17 cellular contexts compared by ENCODE assay signal in genomic region chr22:19884954-19885751, GRCh38. TPM values are rescaled to one million over a fixed set of nuclear protein-coding genes. Genes with fewer than 3 reads are reported as not detected.
DNase-seq lines count a peak whose midpoint lies in the region; ATAC-seq, FAIRE-seq and TF ChIP-seq lines count a peak whose summit lies in the region.
"Had no signal": no experiment of that assay in that cellular context is flagged by ENCODE, and none has a peak within 500 bp of the region (broad histone marks: within the 10 kb centered on the region; RNA-seq: fewer than 3 reads in every experiment).

No MANE protein-coding gene starts in this region.

- no peak overlapping the region for H3K4me3 ChIP-seq in GM23338
- no peak overlapping the region for H3K4me3 ChIP-seq in K562
- H3K4me3 ChIP-seq in trophoblast cell (ENCODE audit: low read depth, low read length), result no peak overlapping the region
- H3K4me3 ChIP-seq: PC-9, testis had no signal

- peak overlapping the region; percentile 34 for H3K18ac ChIP-seq in trophoblast cell (ENCODE audit: low read length)

- H3K4ac ChIP-seq in trophoblast cell (ENCODE audit: low read depth, low read length), result no peak overlapping the region

- no peak overlapping the region for H3K27ac Mint-ChIP-seq in activated CD8-positive, alpha-beta memory T cell treated with anti-CD3 and anti-CD28 coated beads, Interleukin-2, amount 10 ng/mL, durations not matched to agents 7 days and 5 days
- peak overlapping the region; percentile 39; the same call in 1 of the 2 replicates for H3K27ac Mint-ChIP-seq in GM23338

- H4K8ac ChIP-seq in trophoblast cell (ENCODE audit: low read depth, low read length), result peak overlapping the region; percentile 25

- TF ChIP-seq POLR2A in K562 (conservative IDR thresholded peaks at IDR 0.05), result 0 out of 2 replicates have a peak, but pooled peaks have one; percentile 13

- no peak for FAIRE-seq in K562 (lab: Jason Lieb, UNC)

- CTCF ChIA-PET in activated CD8-positive, alpha-beta memory T cell treated with anti-CD3 and anti-CD28 coated beads, Interleukin-2, amount 10 ng/mL, durations not matched to agents 7 days and 5 days (lab: Charles Lee), result interaction anchor here (3.0 kb wide), 1 partner anchor 25 kb away, joined by 11 read pairs; no protein-coding TSS in a partner anchor
- CTCF ChIA-PET in K562 (lab: Yijun Ruan, JAX; ENCODE audit: low intra/inter-chr PET ratio), result no interaction called here

- TF ChIP-seq CTCF in GM23338 (conservative IDR thresholded peaks at IDR 0.05; ENCODE audit: low read depth in 2 of 2) (no peak), K562 (IDR thresholded peaks at IDR 0.05 in 2 of 3, conservative IDR thresholded peaks at IDR 0.05 in 1 of 3; ENCODE audit: insufficient read depth in 2 of 3, low read depth in 1 of 3, low read length in 3 of 3) (no peak)

- no peaks in the 10 kb centered on the region for H3K9me1 ChIP-seq in K562 (ENCODE audit: control insufficient read depth, insufficient read depth, low read length)

- H3K4me1 Mint-ChIP-seq in activated CD8-positive, alpha-beta memory T cell treated with anti-CD3 and anti-CD28 coated beads, Interleukin-2, amount 10 ng/mL, durations not matched to agents 7 days and 5 days, result peaks cover 7% of the 10 kb centered on the region
- peaks cover 25% of the 10 kb centered on the region for H3K4me1 Mint-ChIP-seq in GM23338

- no peak for TF ChIP-seq RAD21 in K562 (CRISPR knock-in tag; conservative IDR thresholded peaks at IDR 0.05 in 1 of 2, IDR thresholded peaks at IDR 0.05 in 1 of 2)

- H3K9me3 ChIP-seq in K562 (replicated peaks; ENCODE audit: control insufficient read depth, insufficient read depth, low read depth, low read length) (no peaks in the 10 kb centered on the region), trophoblast cell (ENCODE audit: insufficient read depth, low read depth, low read length) (no peaks in the 10 kb centered on the region)
- H3K9me3 ChIP-seq: testis had no signal

- H3K79me2 ChIP-seq in GM23338 (replicated peaks; ENCODE audit: insufficient read depth), result no peaks in the 10 kb centered on the region
- H3K79me2 ChIP-seq in K562 (ENCODE audit: control insufficient read depth, insufficient read depth, low read length), result no peaks in the 10 kb centered on the region
- H3K79me2 ChIP-seq in trophoblast cell (ENCODE audit: control insufficient read depth, insufficient read depth, low read length, poor library complexity), result peaks cover 17% of the 10 kb centered on the region

- in situ Hi-C loops in K562 (cut with MboI), result no loop called here

- peak overlapping the region; percentile 85 for H2BK12ac ChIP-seq in trophoblast cell (ENCODE audit: low read length)

- H4K12ac ChIP-seq in trophoblast cell (ENCODE audit: low read depth, low read length), result no peak overlapping the region

- H3K27me3 ChIP-seq in GM23338 (ENCODE audit: insufficient read depth) (no peaks in the 10 kb centered on the region), K562 (ENCODE audit: control insufficient read depth in 2 of 2, insufficient read depth in 2 of 2, low read length in 2 of 2) (peaks cover 0 to 8% of the 10 kb centered on the region in 2 experiments; a peak in 1 of 5 replicates), trophoblast cell (ENCODE audit: insufficient read depth, low read length) (no peaks in the 10 kb centered on the region)
- H3K27me3 ChIP-seq: testis had no signal

- peaks cover 4% of the 10 kb centered on the region for H3F3A ChIP-seq in GM23338 (replicated peaks; ENCODE audit: low read depth)

- H3K79me1 ChIP-seq in trophoblast cell (ENCODE audit: low read length), result peaks cover 64% of the 10 kb centered on the region

- no peak overlapping the region for H3K4me3 Mint-ChIP-seq in activated CD8-positive, alpha-beta memory T cell treated with anti-CD3 and anti-CD28 coated beads, Interleukin-2, amount 10 ng/mL, durations not matched to agents 7 days and 5 days
- H3K4me3 Mint-ChIP-seq in GM23338, result no peak overlapping the region
- H3K4me3 Mint-ChIP-seq: T-helper 1 cell treated with Interleukin-12 subunit alpha and Interleukin-12 subunit beta and Interleukin-4 antibody, amounts not matched to agents 30 μg/mL and 1 μg/mL, for 36 hours had no signal

- H3K27ac ChIP-seq in GM23338 (ENCODE audit: low read depth) (no peak overlapping the region), K562 (ENCODE audit: extremely low read depth, low read depth, low read length) (no peak overlapping the region), trophoblast cell (ENCODE audit: low read depth, low read length) (no peak overlapping the region)
- H3K27ac ChIP-seq: PC-9, testis had no signal

- H3K27me3 Mint-ChIP-seq in activated CD8-positive, alpha-beta memory T cell treated with anti-CD3 and anti-CD28 coated beads, Interleukin-2, amount 10 ng/mL, durations not matched to agents 7 days and 5 days, result no peaks in the 10 kb centered on the region
- peaks cover 20% of the 10 kb centered on the region for H3K27me3 Mint-ChIP-seq in GM23338 (ENCODE audit: insufficient read depth, low read depth, poor library complexity)

- H3K9me2 ChIP-seq in GM23338 (ENCODE audit: insufficient read depth), result no peaks in the 10 kb centered on the region

- intact Hi-C loops in K562 (cut with micrococcal nuclease), result no loop called here

- H3K9ac ChIP-seq in K562 (ENCODE audit: insufficient read depth in 1 of 2, low read depth in 2 of 2, low read length in 2 of 2), result peak overlapping the region in 1 of 2 experiments; percentile 47; a peak in 2 of 4 replicates
- H3K9ac ChIP-seq in trophoblast cell (ENCODE audit: low read length), result no peak overlapping the region

- H3K36me3 Mint-ChIP-seq in activated CD8-positive, alpha-beta memory T cell treated with anti-CD3 and anti-CD28 coated beads, Interleukin-2, amount 10 ng/mL, durations not matched to agents 7 days and 5 days, result no peaks in the 10 kb centered on the region
- no peaks in the 10 kb centered on the region; the same call in 2 of the 3 replicates for H3K36me3 Mint-ChIP-seq in GM23338 (ENCODE audit: low read depth)

- POLR2A ChIA-PET in K562 (lab: Yijun Ruan, JAX), result interaction anchor here (0.6 to 11.1 kb wide), 14 partner anchors 10 to 170 kb away, joined by 3 to 141 read pairs (median 4); no protein-coding TSS in a partner anchor

- no peaks in the 10 kb centered on the region for H3K9me3 Mint-ChIP-seq in activated CD8-positive, alpha-beta memory T cell treated with anti-CD3 and anti-CD28 coated beads, Interleukin-2, amount 10 ng/mL, durations not matched to agents 7 days and 5 days (ENCODE audit: low read depth)
- H3K9me3 Mint-ChIP-seq in GM23338, result no peaks in the 10 kb centered on the region
- H3K9me3 Mint-ChIP-seq: T-helper 1 cell treated with Interleukin-12 subunit alpha and Interleukin-12 subunit beta and Interleukin-4 antibody, amounts not matched to agents 30 μg/mL and 1 μg/mL, for 36 hours had no signal

- BruUV-seq in K562 (replicated peaks; lab: Mats Ljungman, UMichigan), result no TSS peak

- no peak overlapping the region for H2AFZ ChIP-seq in GM23338
- H2AFZ ChIP-seq in K562 (ENCODE audit: low read depth, low read length), result no peak overlapping the region
- H2AFZ ChIP-seq in trophoblast cell (ENCODE audit: insufficient read depth, low read length, poor library complexity), result peak overlapping the region; percentile 6
- H2AFZ ChIP-seq: PC-9 had no signal

- peak overlapping the region; percentile 28 for H2BK120ac ChIP-seq in trophoblast cell (ENCODE audit: insufficient read depth, low read length, poor library complexity)

- no peaks in the 10 kb centered on the region for H4K20me1 ChIP-seq in GM23338 (replicated peaks; ENCODE audit: insufficient read depth)
- H4K20me1 ChIP-seq in K562 (replicated peaks; ENCODE audit: control insufficient read depth, insufficient read depth, low read length), result peaks cover 38% of the 10 kb centered on the region

- DNase-seq in activated CD8-positive, alpha-beta memory T cell treated with anti-CD3 and anti-CD28 coated beads, Interleukin-2, amount 50 U/mL, for 4 hours, result peak; percentile 14
- DNase-seq in activated CD8-positive, alpha-beta memory T cell treated with anti-CD3 and anti-CD28 coated beads, Interleukin-2, amount 10 ng/mL, durations not matched to agents 7 days and 5 days, result no peak
- DNase-seq in GM23338 (ENCODE audit: low spot score) (no peak), K562 (ENCODE audit: extremely low read depth in 1 of 4, low spot score in 3 of 4) (no peak), trophoblast cell (no peak), UCSD-AML1 (lab: John Stamatoyannopoulos, UW; ENCODE audit: unreplicated experiment) (no peak)
- DNase-seq: activated CD4-positive, alpha-beta T cell treated with anti-CD3 and anti-CD28 coated beads, Interleukin-2, amount 50 U/mL, for 1 hour; DMS153; hypothalamus; NCI-H1048; NCI-H446; PC-9; testis had no signal

- peak overlapping the region; percentile 59 for H3K14ac ChIP-seq in trophoblast cell (ENCODE audit: low read length)

- peaks cover 17% of the 10 kb centered on the region for H3K4me1 ChIP-seq in GM23338 (ENCODE audit: insufficient read depth)
- H3K4me1 ChIP-seq in K562 (replicated peaks in 1 of 2; ENCODE audit: control insufficient read depth in 2 of 2, insufficient read depth in 2 of 2, low read length in 2 of 2), result peaks cover 5 to 65% of the 10 kb centered on the region in 2 experiments
- peaks cover 41 to 50% of the 10 kb centered on the region in 2 experiments for H3K4me1 ChIP-seq in trophoblast cell (ENCODE audit: control insufficient read depth in 1 of 2, insufficient read depth in 2 of 2, low read length in 2 of 2)
- H3K4me1 ChIP-seq: testis had no signal

- WGBS in K562 (ENCODE audit: insufficient coverage, low coverage, missing lambda C conversion rate), result 57% methylated on average over 26 of the region's 26 CpGs
- WGBS in trophoblast cell (ENCODE audit: extremely low coverage, insufficient coverage, insufficient read length), result no CpG with 5 or more reads among the region's 26 CpGs

- ATAC-seq in activated CD8-positive, alpha-beta memory T cell treated with anti-CD3 and anti-CD28 coated beads, Interleukin-2, amount 10 ng/mL, durations not matched to agents 7 days and 5 days, result no peak
- ATAC-seq in GM23338 (no peak), K562 (no peak), GM19397 (IDR thresholded peaks at IDR 0.05; ENCODE audit: unreplicated experiment) (no peak)
- ATAC-seq in activated CD4-positive, CD25-positive, alpha-beta regulatory T cell treated with anti-CD3 and anti-CD28 coated beads, Interleukin-2, amount 50 U/mL, for 24 hours, result no peak
- ATAC-seq: esophagus mucosa had no signal

- no peak for TF ChIP-seq EP300 in K562 (IDR thresholded peaks at IDR 0.05; ENCODE audit: low read length)

- H3K23ac ChIP-seq in trophoblast cell (ENCODE audit: low read length), result no peak overlapping the region

- no peak overlapping the region for H2BK5ac ChIP-seq in trophoblast cell (ENCODE audit: low read depth, low read length, poor library complexity)

- H4K91ac ChIP-seq in trophoblast cell (ENCODE audit: low read depth, low read length), result peak overlapping the region; percentile 77

- peak overlapping the region; percentile 76 for H2AK5ac ChIP-seq in trophoblast cell (ENCODE audit: low read length)

- H3K36me3 ChIP-seq in GM23338 (ENCODE audit: insufficient read depth), result no peaks in the 10 kb centered on the region
- H3K36me3 ChIP-seq in K562 (ENCODE audit: control insufficient read depth, insufficient read depth, low read length), result no peaks in the 10 kb centered on the region
- no peaks in the 10 kb centered on the region for H3K36me3 ChIP-seq in trophoblast cell (ENCODE audit: control insufficient read depth in 1 of 2, insufficient read depth in 2 of 2, low read length in 2 of 2)

- H3K4me2 ChIP-seq in GM23338, result no peak overlapping the region
- H3K4me2 ChIP-seq in K562 (ENCODE audit: insufficient read depth, low read length), result no peak overlapping the region
- H3K4me2 ChIP-seq in trophoblast cell (ENCODE audit: low read length), result no peak overlapping the region
- H3K4me2 ChIP-seq: PC-9 had no signal

RNA-seq across cellular contexts. Expression of gene GNB1L, which starts 30.5 kb away (rescaled TPM):
- 10 to 100 TPM; 13.7 to 14.7 TPM for total RNA-seq in activated CD8-positive, alpha-beta memory T cell treated with anti-CD3 and anti-CD28 coated beads, Interleukin-2, amount 10 ng/mL, durations not matched to agents 7 days and 5 days
- 19.2 and 27.8 TPM in 2 replicates for total RNA-seq in GM23338 (2014; rRNA removed; shearing (Covaris generic))
- polyA plus RNA-seq in GM23338 (2016; fragmentation: Nextera tagmentation; extraction: Ambion mirVana) (15.2 and 17.4 TPM in 2 replicates), K562 (2011; rRNA removed) (10.2 and 35.0 TPM in 2 replicates), K562 (2014; fragmentation: Illumina TruSeq; extraction: Trizol) (1.9 and 18.0 TPM in 2 replicates), K562 (2014; fragmentation: Nextera tagmentation; extraction: Ambion mirVana) (1 to 10 TPM in 1 of 2 experiments, under 1 TPM in 1; 0.56 to 3.5 TPM), K562 (2014; rRNA removed) (40.7 and 41.3 TPM in 2 replicates)
- 5.3 and 21.3 TPM in 2 replicates for total RNA-seq in K562 (2011; cell fraction: chromatin; rRNA removed; ENCODE audit: low replicate concordance)
- total RNA-seq in K562 (2011; cell fraction: nucleolus; rRNA removed), result 21.8 and 25.5 TPM in 2 replicates
- 7.3 and 7.8 TPM in 2 replicates for total RNA-seq in K562 (2011; cell fraction: nucleoplasm; rRNA removed)
- total RNA-seq in K562 (2014; rRNA removed) (48.9 and 69.1 TPM in 2 replicates), K562 (2014; rRNA removed; fragmentation: Illumina TruSeq; extraction: Trizol) (0.57 and 0.84 TPM in 2 replicates), K562 (2015; rRNA removed; fragmentation: Illumina TruSeq; extraction: Trizol) (17.8 and 20.6 TPM in 2 replicates), K562 (2021) (50.5 and 55.3 TPM in 2 replicates)
- polyA plus RNA-seq in K562 (2011; cell fraction: cytosol; rRNA removed), result 37.2 and 43.8 TPM in 2 replicates
- polyA plus RNA-seq in K562 (2011; cell fraction: nucleus; rRNA removed), result 33.2 and 43.3 TPM in 2 replicates
- 42.2 and 62.2 TPM in 2 replicates for polyA plus RNA-seq in K562 (2012)
- 2.8 and 3.7 TPM in 2 replicates for polyA minus RNA-seq in K562 (2011; rRNA and poly(A)+ RNA removed)
- polyA minus RNA-seq in K562 (2011; cell fraction: cytosol; rRNA and poly(A)+ RNA removed), result 13.2 and 33.0 TPM in 2 replicates
- 12.0 and 14.3 TPM in 2 replicates for polyA minus RNA-seq in K562 (2011; cell fraction: nucleus; rRNA and poly(A)+ RNA removed)
- polyA plus RNA-seq in trophoblast cell (2013), result 10.4 and 11.5 TPM in 2 replicates

RNA-seq across cellular contexts. Expression of gene RTL10, which starts 30.5 kb away (rescaled TPM):
- 10 to 100 TPM; 12.8 to 15.9 TPM for total RNA-seq in activated CD8-positive, alpha-beta memory T cell treated with anti-CD3 and anti-CD28 coated beads, Interleukin-2, amount 10 ng/mL, durations not matched to agents 7 days and 5 days
- 17.4 and 19.2 TPM in 2 replicates for total RNA-seq in GM23338 (2014; rRNA removed; shearing (Covaris generic))
- polyA plus RNA-seq in GM23338 (2016; fragmentation: Nextera tagmentation; extraction: Ambion mirVana) (7.8 and 9.4 TPM in 2 replicates), K562 (2011; rRNA removed) (32.7 and 82.6 TPM in 2 replicates), K562 (2014; fragmentation: Illumina TruSeq; extraction: Trizol) (39.2 and 40.1 TPM in 2 replicates), K562 (2014; fragmentation: Nextera tagmentation; extraction: Ambion mirVana) (10 to 100 TPM; 23.6 to 33.7 TPM), K562 (2014; rRNA removed) (28.2 and 31.2 TPM in 2 replicates)
- total RNA-seq in K562 (2011; cell fraction: chromatin; rRNA removed; ENCODE audit: low replicate concordance), result 82.4 and 192 TPM in 2 replicates
- total RNA-seq in K562 (2011; cell fraction: nucleolus; rRNA removed), result 134 and 166 TPM in 2 replicates
- 107 and 110 TPM in 2 replicates for total RNA-seq in K562 (2011; cell fraction: nucleoplasm; rRNA removed)
- total RNA-seq in K562 (2014; rRNA removed) (32.5 and 42.0 TPM in 2 replicates), K562 (2014; rRNA removed; fragmentation: Illumina TruSeq; extraction: Trizol) (16.3 and 19.8 TPM in 2 replicates), K562 (2015; rRNA removed; fragmentation: Illumina TruSeq; extraction: Trizol) (26.2 and 28.8 TPM in 2 replicates), K562 (2021) (75.4 and 75.5 TPM in 2 replicates)
- 68.8 and 74.9 TPM in 2 replicates for polyA plus RNA-seq in K562 (2011; cell fraction: cytosol; rRNA removed)
- 124 and 157 TPM in 2 replicates for polyA plus RNA-seq in K562 (2011; cell fraction: nucleus; rRNA removed)
- polyA plus RNA-seq in K562 (2012), result 40.3 and 56.9 TPM in 2 replicates
- polyA minus RNA-seq in K562 (2011; rRNA and poly(A)+ RNA removed), result 49.5 and 66.5 TPM in 2 replicates
- polyA minus RNA-seq in K562 (2011; cell fraction: cytosol; rRNA and poly(A)+ RNA removed), result 31.7 and 46.0 TPM in 2 replicates
- 42.7 and 85.4 TPM in 2 replicates for polyA minus RNA-seq in K562 (2011; cell fraction: nucleus; rRNA and poly(A)+ RNA removed)
- polyA plus RNA-seq in trophoblast cell (2013), result 10.8 and 11.6 TPM in 2 replicates

RNA-seq across cellular contexts. Expression of gene COMT, which starts 56.4 kb away (rescaled TPM):
- 10 to 100 TPM; 92.6 to 95.3 TPM for total RNA-seq in activated CD8-positive, alpha-beta memory T cell treated with anti-CD3 and anti-CD28 coated beads, Interleukin-2, amount 10 ng/mL, durations not matched to agents 7 days and 5 days
- 29.8 and 35.1 TPM in 2 replicates for total RNA-seq in GM23338 (2014; rRNA removed; shearing (Covaris generic))
- polyA plus RNA-seq in GM23338 (2016; fragmentation: Nextera tagmentation; extraction: Ambion mirVana) (29.6 and 32.6 TPM in 2 replicates), K562 (2011; rRNA removed) (185 and 498 TPM in 2 replicates), K562 (2014; fragmentation: Illumina TruSeq; extraction: Trizol) (108 and 305 TPM in 2 replicates), K562 (2014; fragmentation: Nextera tagmentation; extraction: Ambion mirVana) (10 to 100 TPM; 12.5 to 39.6 TPM), K562 (2014; rRNA removed) (263 and 317 TPM in 2 replicates)
- 125 and 360 TPM in 2 replicates for total RNA-seq in K562 (2011; cell fraction: chromatin; rRNA removed; ENCODE audit: low replicate concordance)
- 500 and 649 TPM in 2 replicates for total RNA-seq in K562 (2011; cell fraction: nucleolus; rRNA removed)
- total RNA-seq in K562 (2011; cell fraction: nucleoplasm; rRNA removed), result 301 and 358 TPM in 2 replicates
- total RNA-seq in K562 (2014; rRNA removed) (334 and 497 TPM in 2 replicates), K562 (2014; rRNA removed; fragmentation: Illumina TruSeq; extraction: Trizol) (29.4 and 46.3 TPM in 2 replicates), K562 (2015; rRNA removed; fragmentation: Illumina TruSeq; extraction: Trizol) (155 and 156 TPM in 2 replicates), K562 (2021) (348 and 351 TPM in 2 replicates)
- 652 and 657 TPM in 2 replicates for polyA plus RNA-seq in K562 (2011; cell fraction: cytosol; rRNA removed)
- polyA plus RNA-seq in K562 (2011; cell fraction: nucleus; rRNA removed), result 321 and 432 TPM in 2 replicates
- polyA plus RNA-seq in K562 (2012), result 279 and 699 TPM in 2 replicates
- polyA minus RNA-seq in K562 (2011; rRNA and poly(A)+ RNA removed), result 92.9 and 123 TPM in 2 replicates
- 148 and 344 TPM in 2 replicates for polyA minus RNA-seq in K562 (2011; cell fraction: cytosol; rRNA and poly(A)+ RNA removed)
- polyA minus RNA-seq in K562 (2011; cell fraction: nucleus; rRNA and poly(A)+ RNA removed), result 63.8 and 154 TPM in 2 replicates
- 16.0 and 18.0 TPM in 2 replicates for polyA plus RNA-seq in trophoblast cell (2013)

RNA-seq across cellular contexts. Expression of gene TXNRD2, which starts 56.5 kb away (rescaled TPM):
- total RNA-seq in activated CD8-positive, alpha-beta memory T cell treated with anti-CD3 and anti-CD28 coated beads, Interleukin-2, amount 10 ng/mL, durations not matched to agents 7 days and 5 days, result 10 to 100 TPM; 20.5 to 23.1 TPM
- total RNA-seq in GM23338 (2014; rRNA removed; shearing (Covaris generic)), result 11.2 and 14.1 TPM in 2 replicates
- polyA plus RNA-seq in GM23338 (2016; fragmentation: Nextera tagmentation; extraction: Ambion mirVana) (9.2 and 12.4 TPM in 2 replicates), K562 (2011; rRNA removed) (50.2 and 93.6 TPM in 2 replicates), K562 (2014; fragmentation: Illumina TruSeq; extraction: Trizol) (45.0 and 66.1 TPM in 2 replicates), K562 (2014; fragmentation: Nextera tagmentation; extraction: Ambion mirVana) (1 to 10 TPM; 3.3 to 4.4 TPM), K562 (2014; rRNA removed) (52.5 and 57.0 TPM in 2 replicates)
- total RNA-seq in K562 (2011; cell fraction: chromatin; rRNA removed; ENCODE audit: low replicate concordance), result 156 and 367 TPM in 2 replicates
- 176 and 216 TPM in 2 replicates for total RNA-seq in K562 (2011; cell fraction: nucleolus; rRNA removed)
- total RNA-seq in K562 (2011; cell fraction: nucleoplasm; rRNA removed), result 160 and 165 TPM in 2 replicates
- total RNA-seq in K562 (2014; rRNA removed) (49.4 and 60.7 TPM in 2 replicates), K562 (2014; rRNA removed; fragmentation: Illumina TruSeq; extraction: Trizol) (25.1 and 32.6 TPM in 2 replicates), K562 (2015; rRNA removed; fragmentation: Illumina TruSeq; extraction: Trizol) (45.9 and 50.4 TPM in 2 replicates), K562 (2021) (78.2 and 80.2 TPM in 2 replicates)
- 84.2 and 98.0 TPM in 2 replicates for polyA plus RNA-seq in K562 (2011; cell fraction: cytosol; rRNA removed)
- polyA plus RNA-seq in K562 (2011; cell fraction: nucleus; rRNA removed), result 148 and 181 TPM in 2 replicates
- 83.1 and 83.5 TPM in 2 replicates for polyA plus RNA-seq in K562 (2012)
- 44.4 and 47.5 TPM in 2 replicates for polyA minus RNA-seq in K562 (2011; rRNA and poly(A)+ RNA removed)
- 55.3 and 75.6 TPM in 2 replicates for polyA minus RNA-seq in K562 (2011; cell fraction: cytosol; rRNA and poly(A)+ RNA removed)
- 57.4 and 103 TPM in 2 replicates for polyA minus RNA-seq in K562 (2011; cell fraction: nucleus; rRNA and poly(A)+ RNA removed)
- 2.2 and 2.6 TPM in 2 replicates for polyA plus RNA-seq in trophoblast cell (2013)
